ENCODE assay signal across 25 cellular contexts in the genomic region with DNA sequence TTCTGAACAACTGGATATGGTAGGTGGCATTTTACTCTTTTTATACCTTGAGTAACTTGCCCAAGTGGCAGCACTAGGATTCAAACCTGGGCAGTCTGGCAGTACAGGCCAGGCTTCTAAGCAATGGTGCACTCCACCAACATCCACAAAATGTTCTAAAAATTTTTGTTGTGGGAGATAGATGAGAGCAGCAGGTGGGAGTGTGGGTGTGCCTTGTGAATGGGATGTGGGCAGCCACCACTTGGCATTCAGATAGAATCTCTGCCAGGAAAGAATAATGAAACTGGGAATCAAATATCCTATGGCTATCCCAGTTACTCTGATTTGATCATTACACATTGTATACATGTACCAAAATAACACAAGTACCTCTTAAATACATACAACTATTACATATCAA.
"Had no signal": no experiment of that assay in that cellular context is flagged by ENCODE, and none has a peak within 500 bp of the region (broad histone marks: within the 10 kb centered on the region; RNA-seq: fewer than 3 reads in every experiment).

No MANE protein-coding gene starts in this region.

- DNase-seq: colonic mucosa; cortex of kidney; effector CD8-positive, alpha-beta T cell; effector memory CD8-positive, alpha-beta T cell; endodermal cell; erythroblast; esophagus squamous epithelium; foreskin fibroblast; foreskin melanocyte; gastrocnemius medialis; glutamatergic neuron; heart right ventricle; hippocampal formation; immature natural killer cell; islet precursor cell; kidney; kidney glomerular epithelial cell; left colon; left ventricle myocardium inferior; lower lobe of right lung; mesenchymal stem cell; mucosa of descending colon; naive thymus-derived CD4-positive, alpha-beta T cell had no signal

- ATAC-seq: effector memory CD8-positive, alpha-beta T cell; esophagus mucosa; gastrocnemius medialis; heart right ventricle; left colon; left lobe of liver; lower lobe of right lung; mucosa of descending colon; naive thymus-derived CD4-positive, alpha-beta T cell had no signal
